Comparison of ENCODE assay signal across 8 cellular contexts in genomic region chr11:62611705-62612365, GRCh38. TPM values are rescaled to one million over a fixed set of nuclear protein-coding genes. Genes with fewer than 3 reads are reported as not detected.
DNase-seq lines count a peak whose midpoint lies in the region; ATAC-seq and TF ChIP-seq lines count a peak whose summit lies in the region.

No MANE protein-coding gene starts in this region.

- peaks cover 21% of the 10 kb centered on the region for H3K4me1 ChIP-seq in Panc1 (ENCODE audit: control insufficient read depth, insufficient read depth, low read length)

- H3K36me3 ChIP-seq in Panc1 (ENCODE audit: control insufficient read depth, insufficient read depth, low read length), result no peaks in the 10 kb centered on the region; the same call in 1 of the 2 replicates

- no peak for TF ChIP-seq CTCF in Panc1 (IDR thresholded peaks at IDR 0.05)

- in situ Hi-C loops in Panc1 (cut with HindIII; ENCODE audit: low pct_unique_long_range_greater_than_20kb, low sequenced_read_pairs), result no loop called here

- peak overlapping the region; percentile 80 to 87 for H3K4me3 ChIP-seq in Panc1 (ENCODE audit: low read depth in 2 of 2, low read length in 2 of 2)

- H3K27me3 ChIP-seq in Panc1 (ENCODE audit: control insufficient read depth, insufficient read depth, low read length), result no peaks in the 10 kb centered on the region

- no TSS peak for BruUV-seq in Panc1 (replicated peaks; lab: Mats Ljungman, UMichigan)

- peak overlapping the region; percentile 90 for H3K27ac ChIP-seq in Panc1 (ENCODE audit: low read length)
- H3K27ac ChIP-seq in adipose tissue (ENCODE audit: low read depth, low read length), result peak overlapping the region; percentile 93

- no peaks in the 10 kb centered on the region for H3K9me3 ChIP-seq in Panc1 (ENCODE audit: control insufficient read depth, insufficient read depth, low read depth, low read length)

- CTCF ChIA-PET in Panc1 (lab: Charles Lee), result interaction anchor here (0.7 to 1.2 kb wide), 4 partner anchors 10 to 53 kb away, joined by 5 to 8 read pairs (median 6); partner anchors contain the start of genes C11orf98 and MTA2

- WGBS in adipose tissue, 3 donors, result 0 to 2% (median 1%) methylated on average over 34 of the region's 34 CpGs

- DNase-seq in activated CD8-positive, alpha-beta memory T cell treated with anti-CD3 and anti-CD28 coated beads for 48 hours (ENCODE audit: low read depth in 2 of 3, low spot score in 2 of 3), result peak in 2 of 3 experiments; percentile 35 to 38
- no peak for DNase-seq in activated CD8-positive, alpha-beta memory T cell treated with anti-CD3 and anti-CD28 coated beads for 24 hours
- no peak for DNase-seq in Panc1 (ENCODE audit: low read depth, low spot score)
- DNase-seq in left ventricle myocardium superior, result peak; percentile 55
- DNase-seq in retina, result peak; percentile 58

- intact Hi-C loops in Panc1 (cut with micrococcal nuclease; ENCODE audit: unreplicated experiment), result no loop called here
- intact Hi-C loops in left ventricle myocardium superior (cut with micrococcal nuclease), result no loop called here

- peak; percentile 21 for ATAC-seq in HG03045 (IDR thresholded peaks at IDR 0.05; ENCODE audit: unreplicated experiment)
- peak; percentile 35 for ATAC-seq in Panc1
- ATAC-seq in left ventricle myocardium superior, result peak; percentile 4
- no peak for ATAC-seq in GM19397 (IDR thresholded peaks at IDR 0.05; ENCODE audit: unreplicated experiment)

- POLR2A ChIA-PET in Panc1 (lab: Charles Lee), result interaction anchor here (0.5 to 1.3 kb wide), 3 partner anchors 29 to 150 kb away, joined by 3 to 8 read pairs (median 3); partner anchors contain the start of genes C11orf98, CSKMT and POLR2G

RNA-seq across cellular contexts. Expression of gene EML3, which starts 0.7 kb away (rescaled TPM):
- total RNA-seq in Panc1 (2021; ENCODE audit: unreplicated experiment) (88.8 TPM), left ventricle myocardium superior (12.9 TPM)
- 77.9 TPM for polyA plus RNA-seq in Panc1 (2012; ENCODE audit: insufficient read length)
- polyA plus RNA-seq in adipose tissue, result 100 to 1,000 TPM in 1 of 3 donors, 10 to 100 TPM in 2; 23.6 to 103 (median 79.4) TPM

RNA-seq across cellular contexts. Expression of gene ROM1, which starts 1.2 kb away (rescaled TPM):
- 2.7 TPM for total RNA-seq in Panc1 (2021; ENCODE audit: unreplicated experiment)
- polyA plus RNA-seq in Panc1 (2012; ENCODE audit: insufficient read length), result 5.8 TPM
- polyA plus RNA-seq in adipose tissue, result 10 to 100 TPM in 2 of 3 donors, 1 to 10 TPM in 1; 3.6 to 25.6 (median 21.1) TPM
- 1.7 TPM for total RNA-seq in left ventricle myocardium superior

RNA-seq across cellular contexts. Expression of gene B3GAT3, which starts 10.0 kb away (rescaled TPM):
- total RNA-seq in Panc1 (2021; ENCODE audit: unreplicated experiment) (68.2 TPM), left ventricle myocardium superior (12.1 TPM)
- polyA plus RNA-seq in Panc1 (2012; ENCODE audit: insufficient read length), result 82.8 TPM
- polyA plus RNA-seq in adipose tissue, result 10 to 100 TPM; 25.0 to 42.7 (median 39.8) TPM

RNA-seq across cellular contexts. Expression of gene MTA2, which starts 10.2 kb away (rescaled TPM):
- total RNA-seq in Panc1 (2021; ENCODE audit: unreplicated experiment) (163 TPM), left ventricle myocardium superior (33.1 TPM)
- polyA plus RNA-seq in Panc1 (2012; ENCODE audit: insufficient read length), result 129 TPM
- 10 to 100 TPM; 17.3 to 72.4 (median 48.1) TPM for polyA plus RNA-seq in adipose tissue

RNA-seq across cellular contexts. Expression of gene TUT1, which starts 20.5 kb away (rescaled TPM):
- total RNA-seq in Panc1 (2021; ENCODE audit: unreplicated experiment), result 19.9 TPM
- 21.9 TPM for polyA plus RNA-seq in Panc1 (2012; ENCODE audit: insufficient read length)
- 10 to 100 TPM; 15.8 to 16.2 (median 15.9) TPM for polyA plus RNA-seq in adipose tissue
- total RNA-seq in left ventricle myocardium superior, result 12.3 TPM

Comparison
In these comparisons a context has a peak if more than half of its experiments do, and no peak if none do; other contexts are left out.
1. DNase-seq: peak in activated CD8-positive, alpha-beta memory T cell treated with anti-CD3 and anti-CD28 coated beads for 48 hours (2 of 3), left ventricle myocardium superior (single experiment) and retina (single experiment); none in activated CD8-positive, alpha-beta memory T cell treated with anti-CD3 and anti-CD28 coated beads for 24 hours (single experiment) and Panc1 (single experiment).